ENCODE assay signal across 8 cellular contexts in the genomic region with DNA sequence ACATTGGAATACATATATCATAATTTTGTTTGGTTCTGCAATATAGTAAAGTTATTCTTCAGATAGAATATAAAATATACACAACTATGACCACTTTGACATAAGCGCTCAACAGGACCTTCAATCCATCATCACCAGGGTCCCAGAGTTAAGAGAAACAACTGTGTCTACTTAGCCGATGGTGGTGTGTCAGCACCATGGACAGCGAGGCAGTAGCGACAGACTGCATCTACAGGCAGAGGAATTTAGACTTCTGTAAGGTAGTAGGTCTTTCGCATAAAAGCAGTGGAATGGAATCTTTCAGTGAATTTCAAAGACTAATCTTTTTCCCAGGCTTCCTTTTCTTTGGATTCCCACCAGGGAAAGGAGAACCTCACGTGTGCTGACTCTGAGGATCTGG. TPM values are rescaled to one million over a fixed set of nuclear protein-coding genes. Genes with fewer than 3 reads are reported as not detected.
DNase-seq lines count a peak whose midpoint lies in the region; ATAC-seq, FAIRE-seq and TF ChIP-seq lines count a peak whose summit lies in the region.

No MANE protein-coding gene starts in this region.

- TF ChIP-seq POLR2A in adrenal gland (IDR thresholded peaks at IDR 0.05): no peak
- no peak for TF ChIP-seq POLR2A in HepG2 (IDR thresholded peaks at IDR 0.05; ENCODE audit: insufficient read depth in 1 of 2, low read depth in 2 of 2, low read length in 2 of 2)

- TF ChIP-seq RAD21 in HepG2 (CRISPR knock-in tag; IDR thresholded peaks at IDR 0.05): no peak

- POLR2A ChIA-PET in HepG2 (lab: Yijun Ruan, JAX): no interaction called here

- H3K9me3 ChIP-seq in adrenal gland (replicated peaks in 1 of 3): no peaks in the 10 kb centered on the region
- H3K9me3 ChIP-seq in HepG2 (ENCODE audit: low read length): no peaks in the 10 kb centered on the region

- H3K9ac ChIP-seq in HepG2 (ENCODE audit: insufficient read depth, low read depth, low read length): no peak overlapping the region

- H4K20me1 ChIP-seq in HepG2 (ENCODE audit: insufficient read depth, low read length): no peaks in the 10 kb centered on the region

- H2AFZ ChIP-seq in HepG2 (ENCODE audit: low read length): no peak overlapping the region

- ATAC-seq in HepG2 (peak; percentile 88), HG03196 (IDR thresholded peaks at IDR 0.05; ENCODE audit: unreplicated experiment) (no peak)

- H3K36me3 ChIP-seq in adrenal gland (replicated peaks in 1 of 2) (no peaks in the 10 kb centered on the region), HepG2 (replicated peaks in 1 of 2; ENCODE audit: control insufficient read depth in 1 of 2, insufficient read depth in 2 of 2, low read length in 2 of 2) (no peaks in the 10 kb centered on the region)

- intact Hi-C loops in adrenal gland (cut with DNase I) (no loop called here), HepG2 (cut with micrococcal nuclease; ENCODE audit: unreplicated experiment) (no loop called here), posterior vena cava (cut with DNase I) (no loop called here)

- peak; percentile 62 for DNase-seq in AG20443 (ENCODE audit: low spot score)
- peak; percentile 43 for DNase-seq in M059J (ENCODE audit: low read depth)
- DNase-seq in adrenal gland: peak; percentile 28 to 74 (median 58)
- peak; percentile 62 for DNase-seq in HepG2 (ENCODE audit: low spot score)
- no peak for DNase-seq in germinal center (ENCODE audit: low spot score)
- DNase-seq in posterior vena cava (ENCODE audit: low spot score): no peak
- DNase-seq in NCI-H1092 treated with DMSO at 0.1 percent for 48 hours (lab: John Stamatoyannopoulos, UW): no peak

- H3K27me3 ChIP-seq in adrenal gland: no peaks in the 10 kb centered on the region
- H3K27me3 ChIP-seq in HepG2 (ENCODE audit: control insufficient read depth in 1 of 2, insufficient read depth in 2 of 2, low read length in 2 of 2): peaks cover 0 to 2% of the 10 kb centered on the region in 2 experiments; a peak in 2 of 5 replicates

- FAIRE-seq in HepG2 (lab: Jason Lieb, UNC): peak; percentile 81

- no peak for TF ChIP-seq CTCF in adrenal gland (IDR thresholded peaks at IDR 0.05)
- no peak for TF ChIP-seq CTCF in HepG2 (CRISPR knock-in tag; IDR thresholded peaks at IDR 0.05)

- CTCF ChIA-PET in HepG2 (lab: Yijun Ruan, JAX; ENCODE audit: low intra/inter-chr PET ratio, low total read pairs): no interaction called here

- H3K27ac ChIP-seq in adrenal gland: no peak overlapping the region
- no peak overlapping the region for H3K27ac ChIP-seq in HepG2 (ENCODE audit: extremely low read length, insufficient read depth, low read length)

- H3K4me1 ChIP-seq in adrenal gland (replicated peaks in 1 of 2): no peaks in the 10 kb centered on the region
- H3K4me1 ChIP-seq in HepG2 (ENCODE audit: insufficient read depth, low read length): no peaks in the 10 kb centered on the region

- H3K79me2 ChIP-seq in HepG2 (ENCODE audit: insufficient read depth, low read length): no peaks in the 10 kb centered on the region

- TF ChIP-seq EP300 in HepG2 (IDR thresholded peaks at IDR 0.05; ENCODE audit: low read depth in 2 of 2, low read length in 2 of 2) (no peak), HepG2 (CRISPR knock-in tag; IDR thresholded peaks at IDR 0.05; ENCODE audit: borderline replicate concordance) (no peak)

- BruUV-seq in HepG2 (replicated peaks; lab: Mats Ljungman, UMichigan): no TSS peak

- H3K4me3 ChIP-seq in adrenal gland (no peak overlapping the region), HepG2 (replicated peaks in 1 of 3; ENCODE audit: insufficient read depth in 1 of 3, low read depth in 2 of 3, low read length in 3 of 3) (no peak overlapping the region)

- H3K4me2 ChIP-seq in HepG2 (ENCODE audit: low read depth, low read length): no peak overlapping the region

- 19 to 38% (median 25%) methylated on average over 6 of the region's 6 CpGs for WGBS in adrenal gland, 4 donors
- 12% methylated on average over 6 of the region's 6 CpGs for WGBS in HepG2 (ENCODE audit: low lambda C conversion rate)

- in situ Hi-C loops in HepG2 (cut with HindIII; ENCODE audit: extremely low pct_ligation_motif_present, low pct_unique_long_range_greater_than_20kb): no loop called here

TF ChIP-seq in HepG2, 621 proteins besides CTCF, POLR2A, EP300 and RAD21 (continues in another document):
- no peak for TF ChIP-seq ZIK1 (CRISPR knock-in tag; IDR thresholded peaks at IDR 0.05; ENCODE audit: borderline replicate concordance, low read depth)
- TF ChIP-seq, protein P1, sequence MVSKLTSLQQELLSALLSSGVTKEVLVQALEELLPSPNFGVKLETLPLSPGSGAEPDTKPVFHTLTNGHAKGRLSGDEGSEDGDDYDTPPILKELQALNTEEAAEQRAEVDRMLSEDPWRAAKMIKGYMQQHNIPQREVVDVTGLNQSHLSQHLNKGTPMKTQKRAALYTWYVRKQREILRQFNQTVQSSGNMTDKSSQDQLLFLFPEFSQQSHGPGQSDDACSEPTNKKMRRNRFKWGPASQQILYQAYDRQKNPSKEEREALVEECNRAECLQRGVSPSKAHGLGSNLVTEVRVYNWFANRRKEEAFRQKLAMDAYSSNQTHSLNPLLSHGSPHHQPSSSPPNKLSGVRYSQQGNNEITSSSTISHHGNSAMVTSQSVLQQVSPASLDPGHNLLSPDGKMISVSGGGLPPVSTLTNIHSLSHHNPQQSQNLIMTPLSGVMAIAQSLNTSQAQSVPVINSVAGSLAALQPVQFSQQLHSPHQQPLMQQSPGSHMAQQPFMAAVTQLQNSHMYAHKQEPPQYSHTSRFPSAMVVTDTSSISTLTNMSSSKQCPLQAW (CRISPR knock-in tag; IDR thresholded peaks at IDR 0.05): no peak
- no peak for TF ChIP-seq ZNF674 (CRISPR knock-in tag; IDR thresholded peaks at IDR 0.05; ENCODE audit: low read depth)
- TF ChIP-seq GLI4 (CRISPR knock-in tag; IDR thresholded peaks at IDR 0.05; ENCODE audit: borderline replicate concordance): no peak
- TF ChIP-seq, protein P2, sequence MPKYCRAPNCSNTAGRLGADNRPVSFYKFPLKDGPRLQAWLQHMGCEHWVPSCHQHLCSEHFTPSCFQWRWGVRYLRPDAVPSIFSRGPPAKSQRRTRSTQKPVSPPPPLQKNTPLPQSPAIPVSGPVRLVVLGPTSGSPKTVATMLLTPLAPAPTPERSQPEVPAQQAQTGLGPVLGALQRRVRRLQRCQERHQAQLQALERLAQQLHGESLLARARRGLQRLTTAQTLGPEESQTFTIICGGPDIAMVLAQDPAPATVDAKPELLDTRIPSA (CRISPR knock-in tag; IDR thresholded peaks at IDR 0.05; ENCODE audit: borderline replicate concordance): no peak
- no peak for TF ChIP-seq ZNF383 (CRISPR knock-in tag; IDR thresholded peaks at IDR 0.05; ENCODE audit: borderline replicate concordance)
- no peak for TF ChIP-seq ZNF451 (CRISPR knock-in tag; IDR thresholded peaks at IDR 0.05)
- TF ChIP-seq, protein P3, sequence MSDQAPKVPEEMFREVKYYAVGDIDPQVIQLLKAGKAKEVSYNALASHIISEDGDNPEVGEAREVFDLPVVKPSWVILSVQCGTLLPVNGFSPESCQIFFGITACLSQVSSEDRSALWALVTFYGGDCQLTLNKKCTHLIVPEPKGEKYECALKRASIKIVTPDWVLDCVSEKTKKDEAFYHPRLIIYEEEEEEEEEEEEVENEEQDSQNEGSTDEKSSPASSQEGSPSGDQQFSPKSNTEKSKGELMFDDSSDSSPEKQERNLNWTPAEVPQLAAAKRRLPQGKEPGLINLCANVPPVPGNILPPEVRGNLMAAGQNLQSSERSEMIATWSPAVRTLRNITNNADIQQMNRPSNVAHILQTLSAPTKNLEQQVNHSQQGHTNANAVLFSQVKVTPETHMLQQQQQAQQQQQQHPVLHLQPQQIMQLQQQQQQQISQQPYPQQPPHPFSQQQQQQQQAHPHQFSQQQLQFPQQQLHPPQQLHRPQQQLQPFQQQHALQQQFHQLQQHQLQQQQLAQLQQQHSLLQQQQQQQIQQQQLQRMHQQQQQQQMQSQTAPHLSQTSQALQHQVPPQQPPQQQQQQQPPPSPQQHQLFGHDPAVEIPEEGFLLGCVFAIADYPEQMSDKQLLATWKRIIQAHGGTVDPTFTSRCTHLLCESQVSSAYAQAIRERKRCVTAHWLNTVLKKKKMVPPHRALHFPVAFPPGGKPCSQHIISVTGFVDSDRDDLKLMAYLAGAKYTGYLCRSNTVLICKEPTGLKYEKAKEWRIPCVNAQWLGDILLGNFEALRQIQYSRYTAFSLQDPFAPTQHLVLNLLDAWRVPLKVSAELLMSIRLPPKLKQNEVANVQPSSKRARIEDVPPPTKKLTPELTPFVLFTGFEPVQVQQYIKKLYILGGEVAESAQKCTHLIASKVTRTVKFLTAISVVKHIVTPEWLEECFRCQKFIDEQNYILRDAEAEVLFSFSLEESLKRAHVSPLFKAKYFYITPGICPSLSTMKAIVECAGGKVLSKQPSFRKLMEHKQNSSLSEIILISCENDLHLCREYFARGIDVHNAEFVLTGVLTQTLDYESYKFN (CRISPR knock-in tag; conservative IDR thresholded peaks at IDR 0.05): no peak

RNA-seq across cellular contexts. Expression of a gene that starts 20.5 kb away (rescaled TPM):
- 36.8 and 46.7 TPM in 2 replicates for total RNA-seq in M059J (2014; rRNA removed; shearing (Covaris generic))
- total RNA-seq in adrenal gland: 10 to 100 TPM; 40.6 to 95.7 (median 71.7) TPM
- 100 to 1,000 TPM in 1 of 3 donors, 10 to 100 TPM in 2; 18.3 to 113 (median 24.6) TPM for polyA plus RNA-seq in adrenal gland
- 167 and 307 TPM in 2 replicates for total RNA-seq in HepG2 (2016; rRNA removed; fragmentation: Illumina TruSeq; extraction: Trizol)
- 38.2 and 40.5 TPM in 2 replicates for total RNA-seq in HepG2 (2016; cell fraction: cytosol; rRNA removed; fragmentation: Illumina TruSeq; extraction: Trizol; ENCODE audit: low read depth)
- 164 and 309 TPM in 2 replicates for total RNA-seq in HepG2 (2016; cell fraction: insoluble cytoplasmic fraction; rRNA removed; fragmentation: Illumina TruSeq; extraction: Trizol)
- 59.5 and 69.4 TPM in 2 replicates for total RNA-seq in HepG2 (2016; cell fraction: membrane; rRNA removed; fragmentation: Illumina TruSeq; extraction: Trizol)
- 164 and 186 TPM in 2 replicates for total RNA-seq in HepG2 (2016; cell fraction: nucleus; rRNA removed; fragmentation: Illumina TruSeq; extraction: Trizol)
- 80.9 and 117 TPM in 2 replicates for polyA plus RNA-seq in HepG2 (2011; rRNA removed)
- polyA plus RNA-seq in HepG2 (2011; cell fraction: cytosol; rRNA removed): 47.3 and 64.4 TPM in 2 replicates
- 50.1 and 64.8 TPM in 2 replicates for polyA plus RNA-seq in HepG2 (2011; cell fraction: nucleus; rRNA removed)
- polyA plus RNA-seq in HepG2 (2012): 113 and 158 TPM in 2 replicates
- polyA plus RNA-seq in HepG2 (2016; cell fraction: cytosol; fragmentation: Illumina TruSeq; extraction: Trizol; ENCODE audit: low read depth): 5.8 and 6.2 TPM in 2 replicates
- polyA plus RNA-seq in HepG2 (2016; cell fraction: insoluble cytoplasmic fraction; fragmentation: Illumina TruSeq; extraction: Trizol; ENCODE audit: low read depth): 202 and 204 TPM in 2 replicates
- polyA plus RNA-seq in HepG2 (2016; cell fraction: membrane; fragmentation: Illumina TruSeq; extraction: Trizol; ENCODE audit: low read depth): 14.7 and 18.7 TPM in 2 replicates
- polyA plus RNA-seq in HepG2 (2016; cell fraction: nucleus; fragmentation: Illumina TruSeq; extraction: Trizol; ENCODE audit: insufficient read depth, low read depth): 186 and 216 TPM in 2 replicates
- polyA minus RNA-seq in HepG2 (2011; rRNA and poly(A)+ RNA removed; ENCODE audit: low replicate concordance): 64.6 and 115 TPM in 2 replicates
- 343 and 363 TPM in 2 replicates for polyA minus RNA-seq in HepG2 (2011; cell fraction: cytosol; rRNA and poly(A)+ RNA removed)
- polyA minus RNA-seq in HepG2 (2011; cell fraction: nucleus; rRNA and poly(A)+ RNA removed): 210 and 231 TPM in 2 replicates
- total RNA-seq in posterior vena cava: 10 to 100 TPM; 45.9 to 53.1 TPM

Comparison
In these comparisons a context has a peak if more than half of its experiments do, and no peak if none do; other contexts are left out.
1. DNase-seq: peak in AG20443 (single experiment), M059J (single experiment), adrenal gland (7 of 7) and HepG2 (single experiment); none in germinal center (single experiment), posterior vena cava (single experiment) and NCI-H1092 treated with DMSO at 0.1 percent for 48 hours (single experiment).